Comparison of ENCODE assay signal across 8 cellular contexts in the genomic region with DNA sequence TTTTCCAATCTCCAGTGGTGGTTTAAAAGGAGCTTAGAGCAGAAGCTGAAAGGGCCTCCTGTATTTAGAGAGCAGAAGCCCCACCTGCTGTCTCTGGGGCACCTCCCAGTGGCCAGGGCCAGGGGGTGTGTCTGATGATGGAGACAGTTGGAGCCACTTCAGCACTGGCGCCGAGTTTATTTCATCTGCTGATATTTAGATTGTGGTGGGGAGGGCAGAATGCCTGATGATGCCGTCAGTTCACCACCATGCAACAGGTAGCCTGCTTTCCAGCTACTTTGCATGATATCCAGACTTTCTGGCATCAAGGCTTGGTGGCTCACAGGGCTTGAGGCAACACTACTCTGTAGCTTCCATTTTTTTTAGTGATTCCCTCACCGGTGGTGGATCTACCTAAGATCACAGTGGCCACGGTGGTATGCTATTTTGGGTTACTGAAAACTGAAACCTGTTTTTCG.
A peak's percentile ranks its signal among the peaks of the same experiment; 100 is the strongest.
DNase-seq lines count a peak whose midpoint lies in the region; ATAC-seq and TF ChIP-seq lines count a peak whose summit lies in the region.

No MANE protein-coding gene starts in this region.

- intact Hi-C loops in activated CD4-positive, alpha-beta T cell treated with anti-CD3 and anti-CD28 coated beads for 36 hours (cut with DNase I, micrococcal nuclease): loop anchor here in 1 of 2 experiments (5.0 kb wide), 1 partner anchor 415 kb away; no protein-coding TSS in a partner anchor

- H3K9me3 Mint-ChIP-seq in activated CD4-positive, alpha-beta T cell treated with anti-CD3 and anti-CD28 coated beads for 36 hours (ENCODE audit: low read depth): peaks cover under 1% of the 10 kb centered on the region

- H2AFZ ChIP-seq in osteoblast (ENCODE audit: low read length): peak overlapping the region; percentile 81

- no peak overlapping the region for H3K4me3 Mint-ChIP-seq in activated CD4-positive, alpha-beta T cell treated with anti-CD3 and anti-CD28 coated beads for 36 hours

- H3K27me3 ChIP-seq in osteoblast (ENCODE audit: insufficient read depth, low read length): no peaks in the 10 kb centered on the region

- POLR2A ChIA-PET in activated CD4-positive, alpha-beta T cell treated with anti-CD3 and anti-CD28 coated beads for 36 hours (lab: Charles Lee): interaction anchor here (0.6 kb wide), 1 partner anchor 349 kb away, joined by 3 read pairs; no protein-coding TSS in a partner anchor

- H3K9me3 ChIP-seq in osteoblast (ENCODE audit: low read depth, low read length): no peaks in the 10 kb centered on the region

- no peaks in the 10 kb centered on the region for H3K36me3 ChIP-seq in osteoblast (ENCODE audit: insufficient read depth, low read length)

- H3K4me2 ChIP-seq in osteoblast (ENCODE audit: insufficient read depth, low read length): peak overlapping the region; percentile 53

- H3K79me2 ChIP-seq in osteoblast (ENCODE audit: insufficient read depth, low read length): no peaks in the 10 kb centered on the region

- no peaks in the 10 kb centered on the region for H3K36me3 Mint-ChIP-seq in activated CD4-positive, alpha-beta T cell treated with anti-CD3 and anti-CD28 coated beads for 36 hours (ENCODE audit: low read depth)

- H3K4me1 ChIP-seq in osteoblast (ENCODE audit: insufficient read depth, low read length): peaks cover 12% of the 10 kb centered on the region

- H3K27ac ChIP-seq in osteoblast (ENCODE audit: low read depth, low read length): peak overlapping the region; percentile 32

- no peak overlapping the region for H3K27ac Mint-ChIP-seq in activated CD4-positive, alpha-beta T cell treated with anti-CD3 and anti-CD28 coated beads for 36 hours

- H4K20me1 ChIP-seq in osteoblast (ENCODE audit: insufficient read depth, low read length): no peaks in the 10 kb centered on the region

- CTCF ChIA-PET in activated CD4-positive, alpha-beta T cell treated with anti-CD3 and anti-CD28 coated beads for 36 hours (lab: Charles Lee): interaction anchor here (0.8 to 1.1 kb wide), 2 partner anchors 134 to 302 kb away, joined by 3 to 4 read pairs; no protein-coding TSS in a partner anchor

- H3K4me3 ChIP-seq in fibroblast of villous mesenchyme (ENCODE audit: low read depth, low read length) (no peak overlapping the region), osteoblast (ENCODE audit: insufficient read depth, low read length) (no peak overlapping the region)

- peak; percentile 74 for ATAC-seq in activated CD4-positive, alpha-beta T cell treated with anti-CD3 and anti-CD28 coated beads for 36 hours
- ATAC-seq in HG03378 (IDR thresholded peaks at IDR 0.05; ENCODE audit: unreplicated experiment) (no peak), GM19463 (IDR thresholded peaks at IDR 0.05; ENCODE audit: unreplicated experiment) (no peak), HG03175 (IDR thresholded peaks at IDR 0.05; ENCODE audit: unreplicated experiment) (no peak)

- H3K27me3 Mint-ChIP-seq in activated CD4-positive, alpha-beta T cell treated with anti-CD3 and anti-CD28 coated beads for 36 hours: no peaks in the 10 kb centered on the region

- TF ChIP-seq CTCF in fibroblast of villous mesenchyme (IDR thresholded peaks at IDR 0.05; ENCODE audit: insufficient read depth, low read depth, low read length) (peak; percentile 38), osteoblast (IDR thresholded peaks at IDR 0.05; ENCODE audit: extremely low read depth, low read depth, low read length) (peak; percentile 26)

- DNase-seq in ELR (ENCODE audit: low read depth) (peak; percentile 17), NCI-H1105 treated with DMSO at 0.1 percent for 48 hours (lab: John Stamatoyannopoulos, UW) (peak; percentile 61), fibroblast of villous mesenchyme (ENCODE audit: low read depth) (no peak), osteoblast (ENCODE audit: insufficient read length, low spot score, missing footprints) (peak; percentile 78)
- peak; percentile 54 for DNase-seq in activated CD4-positive, alpha-beta T cell treated with anti-CD3 and anti-CD28 coated beads for 36 hours

- H3K4me1 Mint-ChIP-seq in activated CD4-positive, alpha-beta T cell treated with anti-CD3 and anti-CD28 coated beads for 36 hours: no peaks in the 10 kb centered on the region
